In the genomic region with DNA sequence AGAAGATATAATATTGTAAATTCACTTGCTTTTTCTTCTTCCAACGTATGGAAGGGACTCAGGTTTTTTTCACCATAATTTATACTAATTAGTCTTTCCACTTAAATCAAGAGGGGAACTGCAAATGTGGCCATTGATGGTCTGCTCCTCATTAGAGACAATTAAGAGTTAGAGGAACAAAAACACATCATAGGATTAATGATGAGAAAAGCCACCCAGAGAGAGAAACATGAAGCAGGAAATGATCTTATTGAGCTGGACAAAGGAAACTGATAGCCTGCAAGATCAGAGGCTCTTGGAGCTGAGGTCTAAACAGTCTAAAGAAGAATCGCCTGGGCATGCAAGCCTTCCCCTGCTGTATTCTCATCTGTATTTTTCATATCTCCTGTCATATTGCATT, we compare ENCODE assay signal across 19 cellular contexts.
DNase-seq lines count a peak whose midpoint lies in the region; ATAC-seq and TF ChIP-seq lines count a peak whose summit lies in the region.
"Had no signal": no experiment of that assay in that cellular context is flagged by ENCODE, and none has a peak within 500 bp of the region (broad histone marks: within the 10 kb centered on the region; RNA-seq: fewer than 3 reads in every experiment).

No MANE protein-coding gene starts in this region.

- H3K36me3 ChIP-seq in SK-N-SH (replicated peaks in 1 of 2; ENCODE audit: control insufficient read depth in 1 of 2, insufficient read depth in 2 of 2, low read length in 1 of 2): no peaks in the 10 kb centered on the region
- H3K36me3 ChIP-seq: BLaER1, HAP-1 had no signal

- H3K79me2 ChIP-seq in SK-N-SH (ENCODE audit: insufficient read depth): no peaks in the 10 kb centered on the region

- no peaks in the 10 kb centered on the region for H3K27me3 ChIP-seq in SK-N-SH (ENCODE audit: insufficient read depth)
- H3K27me3 ChIP-seq: BLaER1 had no signal

- no peaks in the 10 kb centered on the region; a peak in 1 of 4 replicates for H3K4me1 ChIP-seq in SK-N-SH (ENCODE audit: control insufficient read depth in 1 of 2, insufficient read depth in 2 of 2, low read depth in 1 of 2, low read length in 1 of 2)
- H3K4me1 ChIP-seq: A549 had no signal

- no peak overlapping the region for H3K4me3 ChIP-seq in SK-N-SH (ENCODE audit: low read depth in 2 of 2, low read length in 1 of 2)
- H3K4me3 ChIP-seq: A549, BLaER1, GM23248, HAP-1 had no signal

- H3K4me1 Mint-ChIP-seq in nephron progenitor cell: peaks cover 51% of the 10 kb centered on the region

- peak; percentile 38; the same call in 1 of the 3 replicates for ATAC-seq in SK-N-SH treated with all-trans-retinoic acid at 6 μM for 48 hours
- ATAC-seq: A549 had no signal

- no peak overlapping the region for H3K9ac ChIP-seq in SK-N-SH
- H3K9ac ChIP-seq: BLaER1, GM23248 had no signal

- POLR2A ChIA-PET in SK-N-SH (lab: Yijun Ruan, JAX): no interaction called here

- H3K36me3 Mint-ChIP-seq in nephron progenitor cell (ENCODE audit: low read depth): no peaks in the 10 kb centered on the region
- H3K36me3 Mint-ChIP-seq: CD14-positive monocyte; CD4-positive, alpha-beta memory T cell had no signal

- H3K27ac ChIP-seq in SK-N-SH (ENCODE audit: low read depth in 2 of 2, low read length in 1 of 2): no peak overlapping the region
- H3K27ac ChIP-seq: 22Rv1, A549, BLaER1, GM23248, HL-60 had no signal

- no peak overlapping the region for H3K4me2 ChIP-seq in SK-N-SH
- H3K4me2 ChIP-seq: A549, BLaER1 had no signal

- H3K9me3 Mint-ChIP-seq in nephron progenitor cell: no peaks in the 10 kb centered on the region
- H3K9me3 Mint-ChIP-seq: CD14-positive monocyte had no signal

- no peaks in the 10 kb centered on the region for H3K9me3 ChIP-seq in SK-N-SH
- H3K9me3 ChIP-seq: A549, BLaER1, HAP-1 had no signal

- no peak for TF ChIP-seq RAD21 in SK-N-SH (IDR thresholded peaks at IDR 0.05; ENCODE audit: low read length)

- no peaks in the 10 kb centered on the region for H3K9me2 ChIP-seq in SK-N-SH

- WGBS in SK-N-SH (ENCODE audit: low lambda C conversion rate): 67% methylated on average over 2 of the region's 2 CpGs

- H3F3A ChIP-seq in SK-N-SH (replicated peaks; ENCODE audit: insufficient read depth): no peaks in the 10 kb centered on the region

- peak overlapping the region; percentile 34 for H3K27ac Mint-ChIP-seq in nephron progenitor cell
- H3K27ac Mint-ChIP-seq: CD14-positive monocyte; CD4-positive, alpha-beta memory T cell had no signal

- TF ChIP-seq CTCF in SK-N-SH (IDR thresholded peaks at IDR 0.05) (no peak), nephron progenitor cell (IDR thresholded peaks at IDR 0.05) (no peak)

- no peak overlapping the region for H2AFZ ChIP-seq in SK-N-SH (ENCODE audit: low read depth)
- H2AFZ ChIP-seq: GM23248 had no signal

- DNase-seq in NCI-H1105 treated with DMSO at 0.1 percent for 48 hours (lab: John Stamatoyannopoulos, UW) (peak; percentile 61), NCI-H1105 (lab: John Stamatoyannopoulos, UW) (no peak), SK-N-SH (no peak), nephron progenitor cell (no peak), glomerular visceral epithelial cell (ENCODE audit: extremely low spot score) (no peak), cerebellar nuclear complex (lab: John Stamatoyannopoulos, UW) (no peak)
- no peak for DNase-seq in activated naive CD4-positive, alpha-beta T cell treated with Interleukin-2 at 50 U/mL for 16 hours
- DNase-seq: CD4-positive, alpha-beta memory T cell; DMS153; DMS79; GDM1; GM23248 had no signal

- CTCF ChIA-PET in SK-N-SH (lab: Yijun Ruan, JAX): interaction anchor here (1.3 kb wide), 1 partner anchor 145 kb away, joined by 3 read pairs; no protein-coding TSS in a partner anchor

- no peaks in the 10 kb centered on the region for H3K27me3 Mint-ChIP-seq in nephron progenitor cell (ENCODE audit: low read depth, poor library complexity)

- TF ChIP-seq EP300 in SK-N-SH (IDR thresholded peaks at IDR 0.05; ENCODE audit: borderline replicate concordance in 1 of 2, low read depth in 1 of 2, low read length in 1 of 2): no peak

- no peaks in the 10 kb centered on the region for H4K20me1 ChIP-seq in SK-N-SH (ENCODE audit: insufficient read depth)
- H4K20me1 ChIP-seq: BLaER1 had no signal

- no peak overlapping the region for H3K4me3 Mint-ChIP-seq in nephron progenitor cell
- H3K4me3 Mint-ChIP-seq: CD14-positive monocyte; CD4-positive, alpha-beta memory T cell had no signal

TF ChIP-seq in SK-N-SH treated with all-trans-retinoic acid at 6 μM for 48 hours, 23 proteins besides CTCF, POLR2A, EP300 and RAD21:
- TF ChIP-seq PPARA (CRISPR knock-in tag; IDR thresholded peaks at IDR 0.05; ENCODE audit: borderline replicate concordance): no peak
- TF ChIP-seq ZNF565 (CRISPR knock-in tag; conservative IDR thresholded peaks at IDR 0.05; ENCODE audit: low read depth): no peak
- no peak for TF ChIP-seq ISL1 (CRISPR knock-in tag; IDR thresholded peaks at IDR 0.05)

TF ChIP-seq in SK-N-SH, 30 proteins besides CTCF, POLR2A, EP300 and RAD21:
- TF ChIP-seq RCOR1 (IDR thresholded peaks at IDR 0.05; ENCODE audit: low read length): no peak
- no peak for TF ChIP-seq CHD2 (IDR thresholded peaks at IDR 0.05; ENCODE audit: low read length, partially characterized antibody)
- TF ChIP-seq, protein P1, sequence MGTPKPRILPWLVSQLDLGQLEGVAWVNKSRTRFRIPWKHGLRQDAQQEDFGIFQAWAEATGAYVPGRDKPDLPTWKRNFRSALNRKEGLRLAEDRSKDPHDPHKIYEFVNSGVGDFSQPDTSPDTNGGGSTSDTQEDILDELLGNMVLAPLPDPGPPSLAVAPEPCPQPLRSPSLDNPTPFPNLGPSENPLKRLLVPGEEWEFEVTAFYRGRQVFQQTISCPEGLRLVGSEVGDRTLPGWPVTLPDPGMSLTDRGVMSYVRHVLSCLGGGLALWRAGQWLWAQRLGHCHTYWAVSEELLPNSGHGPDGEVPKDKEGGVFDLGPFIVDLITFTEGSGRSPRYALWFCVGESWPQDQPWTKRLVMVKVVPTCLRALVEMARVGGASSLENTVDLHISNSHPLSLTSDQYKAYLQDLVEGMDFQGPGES (IDR thresholded peaks at IDR 0.05; ENCODE audit: low read depth, low read length): no peak
- no peak for TF ChIP-seq SIN3A (IDR thresholded peaks at IDR 0.05; ENCODE audit: borderline replicate concordance, low read depth, low read length)
- TF ChIP-seq, protein P2, sequence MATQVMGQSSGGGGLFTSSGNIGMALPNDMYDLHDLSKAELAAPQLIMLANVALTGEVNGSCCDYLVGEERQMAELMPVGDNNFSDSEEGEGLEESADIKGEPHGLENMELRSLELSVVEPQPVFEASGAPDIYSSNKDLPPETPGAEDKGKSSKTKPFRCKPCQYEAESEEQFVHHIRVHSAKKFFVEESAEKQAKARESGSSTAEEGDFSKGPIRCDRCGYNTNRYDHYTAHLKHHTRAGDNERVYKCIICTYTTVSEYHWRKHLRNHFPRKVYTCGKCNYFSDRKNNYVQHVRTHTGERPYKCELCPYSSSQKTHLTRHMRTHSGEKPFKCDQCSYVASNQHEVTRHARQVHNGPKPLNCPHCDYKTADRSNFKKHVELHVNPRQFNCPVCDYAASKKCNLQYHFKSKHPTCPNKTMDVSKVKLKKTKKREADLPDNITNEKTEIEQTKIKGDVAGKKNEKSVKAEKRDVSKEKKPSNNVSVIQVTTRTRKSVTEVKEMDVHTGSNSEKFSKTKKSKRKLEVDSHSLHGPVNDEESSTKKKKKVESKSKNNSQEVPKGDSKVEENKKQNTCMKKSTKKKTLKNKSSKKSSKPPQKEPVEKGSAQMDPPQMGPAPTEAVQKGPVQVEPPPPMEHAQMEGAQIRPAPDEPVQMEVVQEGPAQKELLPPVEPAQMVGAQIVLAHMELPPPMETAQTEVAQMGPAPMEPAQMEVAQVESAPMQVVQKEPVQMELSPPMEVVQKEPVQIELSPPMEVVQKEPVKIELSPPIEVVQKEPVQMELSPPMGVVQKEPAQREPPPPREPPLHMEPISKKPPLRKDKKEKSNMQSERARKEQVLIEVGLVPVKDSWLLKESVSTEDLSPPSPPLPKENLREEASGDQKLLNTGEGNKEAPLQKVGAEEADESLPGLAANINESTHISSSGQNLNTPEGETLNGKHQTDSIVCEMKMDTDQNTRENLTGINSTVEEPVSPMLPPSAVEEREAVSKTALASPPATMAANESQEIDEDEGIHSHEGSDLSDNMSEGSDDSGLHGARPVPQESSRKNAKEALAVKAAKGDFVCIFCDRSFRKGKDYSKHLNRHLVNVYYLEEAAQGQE (IDR thresholded peaks at IDR 0.05; ENCODE audit: low read depth, low read length): no peak
- no peak for TF ChIP-seq RFX5 (IDR thresholded peaks at IDR 0.05; ENCODE audit: low read length)
- no peak for TF ChIP-seq ELF1 (IDR thresholded peaks at IDR 0.05)
- no peak for TF ChIP-seq FOXJ3 (CRISPR knock-in tag; IDR thresholded peaks at IDR 0.05)
- TF ChIP-seq YY1 (IDR thresholded peaks at IDR 0.05; ENCODE audit: low read depth): no peak
